Comparison of ENCODE assay signal across 8 cellular contexts in genomic region chr6:16712250-16712930, GRCh38. TPM values are rescaled to one million over a fixed set of nuclear protein-coding genes. Genes with fewer than 3 reads are reported as not detected.
A peak's percentile ranks its signal among the peaks of the same experiment; 100 is the strongest.
DNase-seq lines count a peak whose midpoint lies in the region; ATAC-seq, FAIRE-seq and TF ChIP-seq lines count a peak whose summit lies in the region.

No MANE protein-coding gene starts in this region.

- POLR2A ChIA-PET in HEK293 (lab: Yijun Ruan, JAX) = interaction anchor here (0.6 to 1.9 kb wide), 3 partner anchors 12 to 49 kb away, joined by 4 to 14 read pairs (median 6); partner anchors contain the start of gene ATXN1
- POLR2A ChIA-PET in PC-3 (lab: Charles Lee; ENCODE audit: unreplicated experiment) = interaction anchor here (0.6 to 1.3 kb wide), 3 partner anchors 47 to 129 kb away, joined by 3 to 11 read pairs (median 3); no protein-coding TSS in a partner anchor

- peak overlapping the region; percentile 95 for H3K4me2 ChIP-seq in PC-3 (ENCODE audit: low read length)

- 20% methylated on average over 12 of the region's 12 CpGs for WGBS in prostate gland

- H3K27me3 ChIP-seq in PC-3 (ENCODE audit: low read length) (no peaks in the 10 kb centered on the region), prostate gland (replicated peaks; ENCODE audit: insufficient read depth) (no peaks in the 10 kb centered on the region)
- no peaks in the 10 kb centered on the region for H3K27me3 ChIP-seq in effector memory CD4-positive, alpha-beta T cell (replicated peaks; ENCODE audit: control insufficient read depth, insufficient read depth, low read length, poor library complexity, severe bottlenecking)

- TSS peak; percentile 80 for BruUV-seq in PC-3 (replicated peaks; lab: Mats Ljungman, UMichigan)

- H3K79me2 ChIP-seq in PC-3 (ENCODE audit: low read length) = peaks cover 52% of the 10 kb centered on the region

- no peak overlapping the region for H2AFZ ChIP-seq in PC-3 (ENCODE audit: low read length)

- H3K9me3 ChIP-seq in HEK293 (ENCODE audit: control insufficient read depth, insufficient read depth, low read depth, low read length) (no peaks in the 10 kb centered on the region), PC-3 (ENCODE audit: low read length) (no peaks in the 10 kb centered on the region), prostate gland (no peaks in the 10 kb centered on the region)
- H3K9me3 ChIP-seq in effector memory CD4-positive, alpha-beta T cell (ENCODE audit: control insufficient read depth, low read length) = no peaks in the 10 kb centered on the region

- peak; percentile 7; the same call in 1 of the 2 replicates for ATAC-seq in PC-3

- CTCF ChIA-PET in HEK293 (lab: Yijun Ruan, JAX) = interaction anchor here (0.5 to 2.3 kb wide), 21 partner anchors 9 to 380 kb away, joined by 3 to 17 read pairs (median 4); partner anchors contain the start of gene ATXN1
- CTCF ChIA-PET in PC-3 (lab: Charles Lee) = interaction anchor here (0.7 to 1.4 kb wide), 5 partner anchors 45 to 201 kb away, joined by 3 to 18 read pairs (median 6); partner anchors contain the start of gene ATXN1

- TF ChIP-seq POLR2A in prostate gland (IDR thresholded peaks at IDR 0.05) = no peak

- TF ChIP-seq CTCF in HEK293 (tag by site-specific recombination; IDR thresholded peaks at IDR 0.05) = no peak
- TF ChIP-seq CTCF in PC-3 (conservative IDR thresholded peaks at IDR 0.05; ENCODE audit: low read depth, low read length) = no peak
- TF ChIP-seq CTCF in prostate gland (IDR thresholded peaks at IDR 0.05) = no peak

- no peaks in the 10 kb centered on the region for H3K9me2 ChIP-seq in PC-3 (replicated peaks; ENCODE audit: low read length)

- FAIRE-seq in GM18507 (lab: Jason Lieb, UNC) = peak; percentile 60

- H3K36me3 ChIP-seq in HEK293 (ENCODE audit: control insufficient read depth in 2 of 2, insufficient read depth in 1 of 2, low read length in 2 of 2) (peaks cover 0 to 2% of the 10 kb centered on the region in 2 experiments; a peak in 1 of 3 replicates), PC-3 (ENCODE audit: low read depth, low read length) (no peaks in the 10 kb centered on the region), prostate gland (no peaks in the 10 kb centered on the region)
- H3K36me3 ChIP-seq in effector memory CD4-positive, alpha-beta T cell (ENCODE audit: control insufficient read depth, insufficient read depth, low read length) = no peaks in the 10 kb centered on the region

- peaks cover 14% of the 10 kb centered on the region for H3F3A ChIP-seq in PC-3 (ENCODE audit: low read length, unreplicated experiment)

- H3K4me1 ChIP-seq in HEK293 (ENCODE audit: control insufficient read depth, insufficient read depth, low read length) = peaks cover 35% of the 10 kb centered on the region
- H3K4me1 ChIP-seq in PC-3 (ENCODE audit: insufficient read depth, low read length) = peaks cover 34% of the 10 kb centered on the region
- peaks cover 13% of the 10 kb centered on the region for H3K4me1 ChIP-seq in effector memory CD4-positive, alpha-beta T cell (ENCODE audit: control insufficient read depth, insufficient read depth, low read length, poor library complexity, severe bottlenecking)
- no peaks in the 10 kb centered on the region for H3K4me1 ChIP-seq in prostate gland (replicated peaks)

- intact Hi-C loops in PC-3 (cut with micrococcal nuclease) = loop anchor here (2.0 to 5.0 kb wide), 7 partner anchors 14 to 380 kb away; no protein-coding TSS in a partner anchor
- intact Hi-C loops in prostate gland (cut with DNase I) = no loop called here

- peak overlapping the region; percentile 88 for H3K9ac ChIP-seq in PC-3 (ENCODE audit: low read length)

- no peak for DNase-seq in GM18507 (ENCODE audit: extremely low spot score, insufficient read length, low read depth)
- DNase-seq in PC-3 = no peak
- DNase-seq in effector memory CD4-positive, alpha-beta T cell = peak in 1 of 3 donors; percentile 29
- no peak for DNase-seq in prostate gland (ENCODE audit: low spot score)
- no peak for DNase-seq in GDM1 (lab: John Stamatoyannopoulos, UW)
- no peak for DNase-seq in NCI-H2196 (lab: John Stamatoyannopoulos, UW; ENCODE audit: unreplicated experiment)
- no peak for DNase-seq in GM03348 (ENCODE audit: low spot score)

- no peaks in the 10 kb centered on the region for H4K20me1 ChIP-seq in PC-3 (ENCODE audit: low read length)

- H3K27ac ChIP-seq in HEK293 (ENCODE audit: extremely low read depth, low read depth, low read length) (peak overlapping the region; percentile 91), PC-3 (ENCODE audit: low read length) (peak overlapping the region; percentile 98), prostate gland (peak overlapping the region; percentile 42 to 53)
- H3K27ac ChIP-seq in effector memory CD4-positive, alpha-beta T cell (ENCODE audit: insufficient read depth, low read length, poor library complexity, severe bottlenecking) = peak overlapping the region; percentile 68

- H3K4me3 ChIP-seq in HEK293 (ENCODE audit: low read depth, low read length) = peak overlapping the region; percentile 29
- H3K4me3 ChIP-seq in PC-3 (ENCODE audit: low read length) = peak overlapping the region; percentile 64
- H3K4me3 ChIP-seq in effector memory CD4-positive, alpha-beta T cell (ENCODE audit: insufficient read depth, low read depth, low read length, poor library complexity, severe bottlenecking) = peak overlapping the region; percentile 32
- no peak overlapping the region for H3K4me3 ChIP-seq in prostate gland

TF ChIP-seq in HEK293, 187 proteins besides CTCF, POLR2A, EP300 and RAD21 (continues in another document):
- no peak for TF ChIP-seq ZNF169 (tag by site-specific recombination; IDR thresholded peaks at IDR 0.05)
- no peak for TF ChIP-seq ZNF248 (tag by site-specific recombination; IDR thresholded peaks at IDR 0.05)
- no peak for TF ChIP-seq ZNF639 (tag by site-specific recombination; IDR thresholded peaks at IDR 0.05)
- TF ChIP-seq ZNF624 (tag by site-specific recombination; IDR thresholded peaks at IDR 0.05) = no peak
- TF ChIP-seq ZBTB7A (tag by site-specific recombination; IDR thresholded peaks at IDR 0.05; ENCODE audit: low read depth) = no peak
- TF ChIP-seq ZNF26 (tag by site-specific recombination; IDR thresholded peaks at IDR 0.05) = no peak
- TF ChIP-seq ZBTB48 (tag by site-specific recombination; IDR thresholded peaks at IDR 0.05) = peak; percentile 96
- TF ChIP-seq MZF1 (tag by site-specific recombination; IDR thresholded peaks at IDR 0.05; ENCODE audit: borderline replicate concordance) = no peak
- peak; percentile 67 for TF ChIP-seq PRDM1 (tag by site-specific recombination; IDR thresholded peaks at IDR 0.05)
- TF ChIP-seq ZNF600 (tag by site-specific recombination; IDR thresholded peaks at IDR 0.05) = peak; percentile 71
- peak; percentile 58 for TF ChIP-seq ZBTB8A (tag by site-specific recombination; IDR thresholded peaks at IDR 0.05)
- peak; percentile 52 for TF ChIP-seq ZNF335 (tag by site-specific recombination; conservative IDR thresholded peaks at IDR 0.05)
- TF ChIP-seq ZFP69B (tag by site-specific recombination; IDR thresholded peaks at IDR 0.05) = no peak

RNA-seq across cellular contexts. Expression of gene ATXN1, which starts 48.9 kb away (rescaled TPM):
- total RNA-seq in PC-3 (2014; rRNA removed) (19.1 and 27.0 TPM in 2 replicates), prostate gland (10 to 100 TPM; 28.5 to 89.0 TPM)

Comparison
In these comparisons a context has a peak if more than half of its experiments do, and no peak if none do; other contexts are left out.
1. H3K27ac ChIP-seq: peak in every context shown above with its lines; median percentile 98 in PC-3; 91 in HEK293; 68 in effector memory CD4-positive, alpha-beta T cell; 48 in prostate gland.
2. H3K4me3 ChIP-seq: peak in HEK293 (single experiment), PC-3 (single experiment) and effector memory CD4-positive, alpha-beta T cell (single experiment); none in prostate gland (0 of 2).